Comparison of ENCODE assay signal across 8 cellular contexts in the genomic region with DNA sequence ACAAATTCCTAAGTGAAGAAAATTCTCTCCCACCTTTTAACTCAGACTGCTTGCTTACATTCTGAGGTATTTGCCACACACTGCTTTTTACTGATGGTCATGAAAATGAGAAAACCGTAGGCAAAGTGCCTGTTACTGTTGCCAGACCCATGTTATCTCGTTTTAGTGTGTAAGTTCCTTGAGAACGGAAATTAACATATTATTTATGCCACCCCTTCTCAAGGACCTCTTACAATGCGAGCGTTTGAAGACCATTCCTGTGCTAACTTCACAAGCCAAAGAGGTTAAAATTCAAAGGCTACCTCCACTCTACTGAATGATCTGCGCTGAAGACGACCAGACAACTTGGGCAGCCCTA. TPM values are rescaled to one million over a fixed set of nuclear protein-coding genes. Genes with fewer than 3 reads are reported as not detected.
DNase-seq lines count a peak whose midpoint lies in the region; ATAC-seq, FAIRE-seq and TF ChIP-seq lines count a peak whose summit lies in the region.

No MANE protein-coding gene starts in this region.

- H3K36me3 ChIP-seq in urinary bladder (ENCODE audit: insufficient read depth), result no peaks in the 10 kb centered on the region

- H3K4me3 ChIP-seq in astrocyte of the spinal cord (ENCODE audit: low read depth, low read length), result peak overlapping the region; percentile 77
- H3K4me3 ChIP-seq in urinary bladder (ENCODE audit: low read depth, low read length), result peak overlapping the region; percentile 79

- FAIRE-seq in RCC 7860 (lab: Jason Lieb, UNC), result no peak

- under 1% methylated on average over 7 of the region's 7 CpGs for WGBS in urinary bladder

- no peaks in the 10 kb centered on the region for H3K4me1 ChIP-seq in urinary bladder (ENCODE audit: insufficient read depth)

- H3K36me3 Mint-ChIP-seq in activated naive CD4-positive, alpha-beta T cell treated with anti-CD3 and anti-CD28 coated beads, Interleukin-2, amount 50 U/mL, for 24 hours, result no peaks in the 10 kb centered on the region
- H3K36me3 Mint-ChIP-seq in memory B cell, result peaks cover 2% of the 10 kb centered on the region

- H3K4me3 Mint-ChIP-seq in activated naive CD4-positive, alpha-beta T cell treated with anti-CD3 and anti-CD28 coated beads, Interleukin-2, amount 50 U/mL, for 24 hours, result peak overlapping the region; percentile 98
- peak overlapping the region; percentile 91 for H3K4me3 Mint-ChIP-seq in memory B cell

- H3K27me3 Mint-ChIP-seq in activated naive CD4-positive, alpha-beta T cell treated with anti-CD3 and anti-CD28 coated beads, Interleukin-2, amount 50 U/mL, for 24 hours, result no peaks in the 10 kb centered on the region
- no peaks in the 10 kb centered on the region for H3K27me3 Mint-ChIP-seq in memory B cell

- DNase-seq in activated naive CD4-positive, alpha-beta T cell treated with anti-CD3 and anti-CD28 coated beads, Interleukin-2, amount 50 U/mL, for 16 hours, result no peak
- DNase-seq in astrocyte of the spinal cord (ENCODE audit: low read depth, low spot score) (no peak), memory B cell (ENCODE audit: low spot score in 2 of 2) (no peak), RCC 7860 (ENCODE audit: low spot score) (no peak), SIG-M5 (lab: John Stamatoyannopoulos, UW) (no peak), NAMALWA (ENCODE audit: low spot score) (no peak)

- peaks cover 44% of the 10 kb centered on the region for H3K4me1 Mint-ChIP-seq in activated naive CD4-positive, alpha-beta T cell treated with anti-CD3 and anti-CD28 coated beads, Interleukin-2, amount 50 U/mL, for 24 hours
- peaks cover 20% of the 10 kb centered on the region for H3K4me1 Mint-ChIP-seq in memory B cell

- H3K27ac ChIP-seq in urinary bladder (ENCODE audit: low read depth), result no peak overlapping the region

- in situ Hi-C loops in astrocyte of the spinal cord (cut with HindIII; ENCODE audit: low sequenced_read_pairs), result no loop called here

- no peak for TF ChIP-seq CTCF in astrocyte of the spinal cord (IDR thresholded peaks at IDR 0.05; ENCODE audit: low read depth, low read length)

- peak overlapping the region; percentile 100 for H3K27ac Mint-ChIP-seq in activated naive CD4-positive, alpha-beta T cell treated with anti-CD3 and anti-CD28 coated beads, Interleukin-2, amount 50 U/mL, for 24 hours
- H3K27ac Mint-ChIP-seq in memory B cell, result peak overlapping the region; percentile 98

- no peak for ATAC-seq in memory B cell (ENCODE audit: low read depth)

- H3K9me3 Mint-ChIP-seq in activated naive CD4-positive, alpha-beta T cell treated with anti-CD3 and anti-CD28 coated beads, Interleukin-2, amount 50 U/mL, for 24 hours, result no peaks in the 10 kb centered on the region
- no peaks in the 10 kb centered on the region for H3K9me3 Mint-ChIP-seq in memory B cell

RNA-seq across cellular contexts. Expression of gene NVL, which starts 0.5 kb away (rescaled TPM):
- total RNA-seq in urinary bladder, result 54.0 TPM
- polyA plus RNA-seq in urinary bladder, result 14.8 TPM

RNA-seq across cellular contexts. Expression of gene CNIH4, which starts 27.2 kb away (rescaled TPM):
- total RNA-seq in urinary bladder, result 56.4 TPM
- 59.1 TPM for polyA plus RNA-seq in urinary bladder
